8 cellular contexts compared by ENCODE assay signal in genomic region chr4:108466936-108467902, GRCh38.
DNase-seq lines count a peak whose midpoint lies in the region; ATAC-seq and TF ChIP-seq lines count a peak whose summit lies in the region.

No MANE protein-coding gene starts in this region.

- no peak for TF ChIP-seq CTCF in natural killer cell (IDR thresholded peaks at IDR 0.05)

- peak overlapping the region; percentile 69 for H3K4me3 Mint-ChIP-seq in activated T-helper 1 cell treated with anti-CD3 and anti-CD28 coated beads, Interleukin-12 subunit alpha, Interleukin-12 subunit beta, Interleukin-2, Interleukin-4 antibody, amounts not matched to agents 30 ng/mL and 10 ng/mL and 1 ng/mL, durations not matched to agents 14 hours and 24 hours and 36 hours
- H3K4me3 Mint-ChIP-seq in natural killer cell = peak overlapping the region; percentile 25

- H3K9me3 Mint-ChIP-seq in activated T-helper 1 cell treated with anti-CD3 and anti-CD28 coated beads, Interleukin-12 subunit alpha, Interleukin-12 subunit beta, Interleukin-2, Interleukin-4 antibody, amounts not matched to agents 30 ng/mL and 10 ng/mL and 1 ng/mL, durations not matched to agents 14 hours and 24 hours and 36 hours = no peaks in the 10 kb centered on the region
- no peaks in the 10 kb centered on the region for H3K9me3 Mint-ChIP-seq in natural killer cell

- ATAC-seq in GM19467 (IDR thresholded peaks at IDR 0.05; ENCODE audit: unreplicated experiment) = peak; percentile 94
- ATAC-seq in HG03442 (IDR thresholded peaks at IDR 0.05; ENCODE audit: unreplicated experiment) = peak; percentile 99
- peak; percentile 38 to 60 (median 57) for ATAC-seq in natural killer cell

- peak; percentile 34 for DNase-seq in ELF-1 (ENCODE audit: low read depth, low spot score)
- peak; percentile 23 for DNase-seq in activated T-helper 1 cell treated with anti-CD3 and anti-CD28 coated beads, Interleukin-12 subunit alpha, Interleukin-12 subunit beta, Interleukin-2, Interleukin-4 antibody, amounts not matched to agents 30 ng/mL and 10 ng/mL and 1 ng/mL, durations not matched to agents 14 hours and 24 hours and 36 hours (ENCODE audit: low spot score)
- no peak for DNase-seq in natural killer cell
- DNase-seq in HuH-7.5 (ENCODE audit: low spot score) = no peak
- DNase-seq in activated gamma-delta T cell treated with Interleukin-2 at 50 U/mL for 16 hours = no peak
- DNase-seq in NCI-H446 treated with DMSO at 0.1 percent for 48 hours (lab: John Stamatoyannopoulos, UW) = no peak

- peaks cover 2% of the 10 kb centered on the region for H3K36me3 Mint-ChIP-seq in activated T-helper 1 cell treated with anti-CD3 and anti-CD28 coated beads, Interleukin-12 subunit alpha, Interleukin-12 subunit beta, Interleukin-2, Interleukin-4 antibody, amounts not matched to agents 30 ng/mL and 10 ng/mL and 1 ng/mL, durations not matched to agents 14 hours and 24 hours and 36 hours (ENCODE audit: low read depth)
- H3K36me3 Mint-ChIP-seq in natural killer cell = no peaks in the 10 kb centered on the region

- H3K27me3 Mint-ChIP-seq in activated T-helper 1 cell treated with anti-CD3 and anti-CD28 coated beads, Interleukin-12 subunit alpha, Interleukin-12 subunit beta, Interleukin-2, Interleukin-4 antibody, amounts not matched to agents 30 ng/mL and 10 ng/mL and 1 ng/mL, durations not matched to agents 14 hours and 24 hours and 36 hours (ENCODE audit: insufficient read depth) = peaks cover 5% of the 10 kb centered on the region
- H3K27me3 Mint-ChIP-seq in natural killer cell (ENCODE audit: low read depth in 2 of 2) = peaks cover 9 to 19% of the 10 kb centered on the region in 2 donors

- H3K4me1 Mint-ChIP-seq in activated T-helper 1 cell treated with anti-CD3 and anti-CD28 coated beads, Interleukin-12 subunit alpha, Interleukin-12 subunit beta, Interleukin-2, Interleukin-4 antibody, amounts not matched to agents 30 ng/mL and 10 ng/mL and 1 ng/mL, durations not matched to agents 14 hours and 24 hours and 36 hours (ENCODE audit: low read depth) = peaks cover 37% of the 10 kb centered on the region
- peaks cover 17 to 24% of the 10 kb centered on the region in 2 donors for H3K4me1 Mint-ChIP-seq in natural killer cell

- intact Hi-C loops in activated T-helper 1 cell treated with anti-CD3 and anti-CD28 coated beads, Interleukin-12 subunit alpha, Interleukin-12 subunit beta, Interleukin-2, Interleukin-4 antibody, amounts not matched to agents 30 ng/mL and 10 ng/mL and 1 ng/mL, durations not matched to agents 14 hours and 24 hours and 36 hours (cut with micrococcal nuclease) = loop anchor here (1.0 to 2.0 kb wide), 2 partner anchors 16 to 34 kb away; no protein-coding TSS in a partner anchor
- intact Hi-C loops in natural killer cell (cut with micrococcal nuclease) = no loop called here

- H3K27ac Mint-ChIP-seq in activated T-helper 1 cell treated with anti-CD3 and anti-CD28 coated beads, Interleukin-12 subunit alpha, Interleukin-12 subunit beta, Interleukin-2, Interleukin-4 antibody, amounts not matched to agents 30 ng/mL and 10 ng/mL and 1 ng/mL, durations not matched to agents 14 hours and 24 hours and 36 hours = peak overlapping the region; percentile 87
- H3K27ac Mint-ChIP-seq in natural killer cell = peak overlapping the region in 1 of 2 donors; percentile 51

Comparison
In these comparisons a context has a peak if more than half of its experiments do, and no peak if none do; other contexts are left out.
1. DNase-seq: peak in ELF-1 (single experiment) and activated T-helper 1 cell treated with anti-CD3 and anti-CD28 coated beads, Interleukin-12 subunit alpha, Interleukin-12 subunit beta, Interleukin-2, Interleukin-4 antibody, amounts not matched to agents 30 ng/mL and 10 ng/mL and 1 ng/mL, durations not matched to agents 14 hours and 24 hours and 36 hours (single experiment); none in natural killer cell (single experiment), HuH-7.5 (single experiment), activated gamma-delta T cell treated with Interleukin-2 at 50 U/mL for 16 hours (single experiment) and NCI-H446 treated with DMSO at 0.1 percent for 48 hours (single experiment).
2. Peak in every context shown above with its lines, with median percentiles within 50 percentile points of each other: ATAC-seq.